1 cellular context compared by ENCODE assay signal in the genomic region with DNA sequence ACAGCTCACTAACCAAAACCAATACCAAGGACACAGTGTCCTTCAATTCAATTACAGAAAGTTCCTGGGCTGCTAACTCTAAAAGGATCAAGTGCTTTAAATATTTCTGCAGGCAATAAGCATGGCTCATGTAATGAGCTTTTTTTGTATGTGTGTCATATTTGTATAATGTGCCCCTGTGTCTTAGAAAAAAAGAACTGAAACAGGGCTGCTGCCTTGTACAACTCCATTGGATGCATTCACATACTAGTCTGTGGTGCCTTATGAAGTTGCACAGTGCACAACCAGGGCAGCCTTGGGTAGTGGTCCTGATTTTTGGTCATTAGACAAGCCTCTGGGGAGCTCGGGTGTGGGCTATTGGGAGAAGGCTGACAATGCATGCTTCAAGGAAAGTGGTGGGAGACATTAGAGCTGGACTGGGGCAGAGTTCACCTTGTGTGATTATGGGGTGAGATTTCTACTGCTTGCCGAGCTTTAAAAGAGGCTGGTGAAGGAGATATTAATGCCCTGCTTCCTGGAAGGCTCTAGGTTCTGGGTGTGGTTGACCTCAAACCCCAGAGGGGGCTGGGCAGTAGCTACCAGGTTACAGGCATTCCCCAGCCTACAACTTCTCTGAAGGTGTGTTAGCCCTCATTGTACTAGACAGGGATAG.
A peak's percentile ranks its signal among the peaks of the same experiment; 100 is the strongest.
TF ChIP-seq lines count a peak whose summit lies in the region.

No MANE protein-coding gene starts in this region.

TF ChIP-seq in GM12878, 131 proteins besides CTCF, POLR2A, EP300 and RAD21 (continued from another document and continues in another):
- TF ChIP-seq, protein P1, sequence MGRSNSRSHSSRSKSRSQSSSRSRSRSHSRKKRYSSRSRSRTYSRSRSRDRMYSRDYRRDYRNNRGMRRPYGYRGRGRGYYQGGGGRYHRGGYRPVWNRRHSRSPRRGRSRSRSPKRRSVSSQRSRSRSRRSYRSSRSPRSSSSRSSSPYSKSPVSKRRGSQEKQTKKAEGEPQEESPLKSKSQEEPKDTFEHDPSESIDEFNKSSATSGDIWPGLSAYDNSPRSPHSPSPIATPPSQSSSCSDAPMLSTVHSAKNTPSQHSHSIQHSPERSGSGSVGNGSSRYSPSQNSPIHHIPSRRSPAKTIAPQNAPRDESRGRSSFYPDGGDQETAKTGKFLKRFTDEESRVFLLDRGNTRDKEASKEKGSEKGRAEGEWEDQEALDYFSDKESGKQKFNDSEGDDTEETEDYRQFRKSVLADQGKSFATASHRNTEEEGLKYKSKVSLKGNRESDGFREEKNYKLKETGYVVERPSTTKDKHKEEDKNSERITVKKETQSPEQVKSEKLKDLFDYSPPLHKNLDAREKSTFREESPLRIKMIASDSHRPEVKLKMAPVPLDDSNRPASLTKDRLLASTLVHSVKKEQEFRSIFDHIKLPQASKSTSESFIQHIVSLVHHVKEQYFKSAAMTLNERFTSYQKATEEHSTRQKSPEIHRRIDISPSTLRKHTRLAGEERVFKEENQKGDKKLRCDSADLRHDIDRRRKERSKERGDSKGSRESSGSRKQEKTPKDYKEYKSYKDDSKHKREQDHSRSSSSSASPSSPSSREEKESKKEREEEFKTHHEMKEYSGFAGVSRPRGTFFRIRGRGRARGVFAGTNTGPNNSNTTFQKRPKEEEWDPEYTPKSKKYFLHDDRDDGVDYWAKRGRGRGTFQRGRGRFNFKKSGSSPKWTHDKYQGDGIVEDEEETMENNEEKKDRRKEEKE (IDR thresholded peaks at IDR 0.05): no peak
- peak; percentile 48; the same call in 1 of the 2 replicates for TF ChIP-seq SPI1 (IDR thresholded peaks at IDR 0.05; ENCODE audit: borderline replicate concordance, insufficient read depth, low read depth, low read length)
- TF ChIP-seq, protein P2, sequence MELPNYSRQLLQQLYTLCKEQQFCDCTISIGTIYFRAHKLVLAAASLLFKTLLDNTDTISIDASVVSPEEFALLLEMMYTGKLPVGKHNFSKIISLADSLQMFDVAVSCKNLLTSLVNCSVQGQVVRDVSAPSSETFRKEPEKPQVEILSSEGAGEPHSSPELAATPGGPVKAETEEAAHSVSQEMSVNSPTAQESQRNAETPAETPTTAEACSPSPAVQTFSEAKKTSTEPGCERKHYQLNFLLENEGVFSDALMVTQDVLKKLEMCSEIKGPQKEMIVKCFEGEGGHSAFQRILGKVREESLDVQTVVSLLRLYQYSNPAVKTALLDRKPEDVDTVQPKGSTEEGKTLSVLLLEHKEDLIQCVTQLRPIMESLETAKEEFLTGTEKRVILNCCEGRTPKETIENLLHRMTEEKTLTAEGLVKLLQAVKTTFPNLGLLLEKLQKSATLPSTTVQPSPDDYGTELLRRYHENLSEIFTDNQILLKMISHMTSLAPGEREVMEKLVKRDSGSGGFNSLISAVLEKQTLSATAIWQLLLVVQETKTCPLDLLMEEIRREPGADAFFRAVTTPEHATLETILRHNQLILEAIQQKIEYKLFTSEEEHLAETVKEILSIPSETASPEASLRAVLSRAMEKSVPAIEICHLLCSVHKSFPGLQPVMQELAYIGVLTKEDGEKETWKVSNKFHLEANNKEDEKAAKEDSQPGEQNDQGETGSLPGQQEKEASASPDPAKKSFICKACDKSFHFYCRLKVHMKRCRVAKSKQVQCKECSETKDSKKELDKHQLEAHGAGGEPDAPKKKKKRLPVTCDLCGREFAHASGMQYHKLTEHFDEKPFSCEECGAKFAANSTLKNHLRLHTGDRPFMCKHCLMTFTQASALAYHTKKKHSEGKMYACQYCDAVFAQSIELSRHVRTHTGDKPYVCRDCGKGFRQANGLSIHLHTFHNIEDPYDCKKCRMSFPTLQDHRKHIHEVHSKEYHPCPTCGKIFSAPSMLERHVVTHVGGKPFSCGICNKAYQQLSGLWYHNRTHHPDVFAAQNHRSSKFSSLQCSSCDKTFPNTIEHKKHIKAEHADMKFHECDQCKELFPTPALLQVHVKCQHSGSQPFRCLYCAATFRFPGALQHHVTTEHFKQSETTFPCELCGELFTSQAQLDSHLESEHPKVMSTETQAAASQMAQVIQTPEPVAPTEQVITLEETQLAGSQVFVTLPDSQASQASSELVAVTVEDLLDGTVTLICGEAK (IDR thresholded peaks at IDR 0.05; ENCODE audit: borderline replicate concordance): peak; percentile 42; the same call in 1 of the 2 replicates
- TF ChIP-seq MLLT1 (IDR thresholded peaks at IDR 0.05): peak; percentile 69; the same call in 1 of the 2 replicates
- no peak for TF ChIP-seq SKIL (IDR thresholded peaks at IDR 0.05; ENCODE audit: low read depth, poor library complexity, severe bottlenecking)
- TF ChIP-seq, protein P3, sequence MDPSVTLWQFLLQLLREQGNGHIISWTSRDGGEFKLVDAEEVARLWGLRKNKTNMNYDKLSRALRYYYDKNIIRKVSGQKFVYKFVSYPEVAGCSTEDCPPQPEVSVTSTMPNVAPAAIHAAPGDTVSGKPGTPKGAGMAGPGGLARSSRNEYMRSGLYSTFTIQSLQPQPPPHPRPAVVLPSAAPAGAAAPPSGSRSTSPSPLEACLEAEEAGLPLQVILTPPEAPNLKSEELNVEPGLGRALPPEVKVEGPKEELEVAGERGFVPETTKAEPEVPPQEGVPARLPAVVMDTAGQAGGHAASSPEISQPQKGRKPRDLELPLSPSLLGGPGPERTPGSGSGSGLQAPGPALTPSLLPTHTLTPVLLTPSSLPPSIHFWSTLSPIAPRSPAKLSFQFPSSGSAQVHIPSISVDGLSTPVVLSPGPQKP (IDR thresholded peaks at IDR 0.05; ENCODE audit: low read depth, low read length): no peak
- TF ChIP-seq TCF12 (IDR thresholded peaks at IDR 0.05; ENCODE audit: low read depth, low read length): no peak
- no peak for TF ChIP-seq NR2C2 (IDR thresholded peaks at IDR 0.05; ENCODE audit: borderline replicate concordance, control insufficient read depth, insufficient read length, low read depth)
- TF ChIP-seq SREBF2 (IDR thresholded peaks at IDR 0.05; ENCODE audit: low read length): no peak
- no peak for TF ChIP-seq SIX5 (IDR thresholded peaks at IDR 0.05; ENCODE audit: low read depth, low read length, severe bottlenecking)
- TF ChIP-seq GATAD2B (conservative IDR thresholded peaks at IDR 0.05; ENCODE audit: low read depth): no peak
- 0 out of 2 replicates have a peak, but pooled peaks have one; percentile 46 for TF ChIP-seq DPF2 (IDR thresholded peaks at IDR 0.05)
- no peak for TF ChIP-seq POLR2AphosphoS5 (IDR thresholded peaks at IDR 0.05; ENCODE audit: low read length)
- TF ChIP-seq STAT1 (conservative IDR thresholded peaks at IDR 0.05): no peak
- TF ChIP-seq ESRRA (IDR thresholded peaks at IDR 0.05; ENCODE audit: low read length): no peak
- TF ChIP-seq, protein P4, sequence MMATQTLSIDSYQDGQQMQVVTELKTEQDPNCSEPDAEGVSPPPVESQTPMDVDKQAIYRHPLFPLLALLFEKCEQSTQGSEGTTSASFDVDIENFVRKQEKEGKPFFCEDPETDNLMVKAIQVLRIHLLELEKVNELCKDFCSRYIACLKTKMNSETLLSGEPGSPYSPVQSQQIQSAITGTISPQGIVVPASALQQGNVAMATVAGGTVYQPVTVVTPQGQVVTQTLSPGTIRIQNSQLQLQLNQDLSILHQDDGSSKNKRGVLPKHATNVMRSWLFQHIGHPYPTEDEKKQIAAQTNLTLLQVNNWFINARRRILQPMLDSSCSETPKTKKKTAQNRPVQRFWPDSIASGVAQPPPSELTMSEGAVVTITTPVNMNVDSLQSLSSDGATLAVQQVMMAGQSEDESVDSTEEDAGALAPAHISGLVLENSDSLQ (IDR thresholded peaks at IDR 0.05): no peak
- 0 out of 2 replicates have a peak, but pooled peaks have one; percentile 32 for TF ChIP-seq IKZF1 (conservative IDR thresholded peaks at IDR 0.05)
- TF ChIP-seq, protein P5, sequence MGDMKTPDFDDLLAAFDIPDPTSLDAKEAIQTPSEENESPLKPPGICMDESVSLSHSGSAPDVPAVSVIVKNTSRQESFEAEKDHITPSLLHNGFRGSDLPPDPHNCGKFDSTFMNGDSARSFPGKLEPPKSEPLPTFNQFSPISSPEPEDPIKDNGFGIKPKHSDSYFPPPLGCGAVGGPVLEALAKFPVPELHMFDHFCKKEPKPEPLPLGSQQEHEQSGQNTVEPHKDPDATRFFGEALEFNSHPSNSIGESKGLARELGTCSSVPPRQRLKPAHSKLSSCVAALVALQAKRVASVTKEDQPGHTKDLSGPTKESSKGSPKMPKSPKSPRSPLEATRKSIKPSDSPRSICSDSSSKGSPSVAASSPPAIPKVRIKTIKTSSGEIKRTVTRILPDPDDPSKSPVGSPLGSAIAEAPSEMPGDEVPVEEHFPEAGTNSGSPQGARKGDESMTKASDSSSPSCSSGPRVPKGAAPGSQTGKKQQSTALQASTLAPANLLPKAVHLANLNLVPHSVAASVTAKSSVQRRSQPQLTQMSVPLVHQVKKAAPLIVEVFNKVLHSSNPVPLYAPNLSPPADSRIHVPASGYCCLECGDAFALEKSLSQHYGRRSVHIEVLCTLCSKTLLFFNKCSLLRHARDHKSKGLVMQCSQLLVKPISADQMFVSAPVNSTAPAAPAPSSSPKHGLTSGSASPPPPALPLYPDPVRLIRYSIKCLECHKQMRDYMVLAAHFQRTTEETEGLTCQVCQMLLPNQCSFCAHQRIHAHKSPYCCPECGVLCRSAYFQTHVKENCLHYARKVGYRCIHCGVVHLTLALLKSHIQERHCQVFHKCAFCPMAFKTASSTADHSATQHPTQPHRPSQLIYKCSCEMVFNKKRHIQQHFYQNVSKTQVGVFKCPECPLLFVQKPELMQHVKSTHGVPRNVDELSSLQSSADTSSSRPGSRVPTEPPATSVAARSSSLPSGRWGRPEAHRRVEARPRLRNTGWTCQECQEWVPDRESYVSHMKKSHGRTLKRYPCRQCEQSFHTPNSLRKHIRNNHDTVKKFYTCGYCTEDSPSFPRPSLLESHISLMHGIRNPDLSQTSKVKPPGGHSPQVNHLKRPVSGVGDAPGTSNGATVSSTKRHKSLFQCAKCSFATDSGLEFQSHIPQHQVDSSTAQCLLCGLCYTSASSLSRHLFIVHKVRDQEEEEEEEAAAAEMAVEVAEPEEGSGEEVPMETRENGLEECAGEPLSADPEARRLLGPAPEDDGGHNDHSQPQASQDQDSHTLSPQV (IDR thresholded peaks at IDR 0.05): no peak
- TF ChIP-seq NFYA (IDR thresholded peaks at IDR 0.05; ENCODE audit: borderline replicate concordance, low read depth, low read length): no peak
- TF ChIP-seq SMARCA5 (IDR thresholded peaks at IDR 0.05): no peak
- TF ChIP-seq NFIC (IDR thresholded peaks at IDR 0.05; ENCODE audit: low read depth, low read length): no peak
- TF ChIP-seq BACH1 (IDR thresholded peaks at IDR 0.05; ENCODE audit: borderline replicate concordance): no peak
- TF ChIP-seq, protein P6, sequence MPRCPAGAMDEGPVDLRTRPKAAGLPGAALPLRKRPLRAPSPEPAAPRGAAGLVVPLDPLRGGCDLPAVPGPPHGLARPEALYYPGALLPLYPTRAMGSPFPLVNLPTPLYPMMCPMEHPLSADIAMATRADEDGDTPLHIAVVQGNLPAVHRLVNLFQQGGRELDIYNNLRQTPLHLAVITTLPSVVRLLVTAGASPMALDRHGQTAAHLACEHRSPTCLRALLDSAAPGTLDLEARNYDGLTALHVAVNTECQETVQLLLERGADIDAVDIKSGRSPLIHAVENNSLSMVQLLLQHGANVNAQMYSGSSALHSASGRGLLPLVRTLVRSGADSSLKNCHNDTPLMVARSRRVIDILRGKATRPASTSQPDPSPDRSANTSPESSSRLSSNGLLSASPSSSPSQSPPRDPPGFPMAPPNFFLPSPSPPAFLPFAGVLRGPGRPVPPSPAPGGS (IDR thresholded peaks at IDR 0.05; ENCODE audit: borderline replicate concordance, insufficient read depth, low read depth, low read length, poor library complexity, severe bottlenecking): no peak
- peak; percentile 69; the same call in 1 of the 2 replicates for TF ChIP-seq CBFB (IDR thresholded peaks at IDR 0.05; ENCODE audit: low read depth)
- TF ChIP-seq, protein P7, sequence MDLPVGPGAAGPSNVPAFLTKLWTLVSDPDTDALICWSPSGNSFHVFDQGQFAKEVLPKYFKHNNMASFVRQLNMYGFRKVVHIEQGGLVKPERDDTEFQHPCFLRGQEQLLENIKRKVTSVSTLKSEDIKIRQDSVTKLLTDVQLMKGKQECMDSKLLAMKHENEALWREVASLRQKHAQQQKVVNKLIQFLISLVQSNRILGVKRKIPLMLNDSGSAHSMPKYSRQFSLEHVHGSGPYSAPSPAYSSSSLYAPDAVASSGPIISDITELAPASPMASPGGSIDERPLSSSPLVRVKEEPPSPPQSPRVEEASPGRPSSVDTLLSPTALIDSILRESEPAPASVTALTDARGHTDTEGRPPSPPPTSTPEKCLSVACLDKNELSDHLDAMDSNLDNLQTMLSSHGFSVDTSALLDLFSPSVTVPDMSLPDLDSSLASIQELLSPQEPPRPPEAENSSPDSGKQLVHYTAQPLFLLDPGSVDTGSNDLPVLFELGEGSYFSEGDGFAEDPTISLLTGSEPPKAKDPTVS (IDR thresholded peaks at IDR 0.05; ENCODE audit: low read depth, low read length): no peak
- TF ChIP-seq, protein P8, sequence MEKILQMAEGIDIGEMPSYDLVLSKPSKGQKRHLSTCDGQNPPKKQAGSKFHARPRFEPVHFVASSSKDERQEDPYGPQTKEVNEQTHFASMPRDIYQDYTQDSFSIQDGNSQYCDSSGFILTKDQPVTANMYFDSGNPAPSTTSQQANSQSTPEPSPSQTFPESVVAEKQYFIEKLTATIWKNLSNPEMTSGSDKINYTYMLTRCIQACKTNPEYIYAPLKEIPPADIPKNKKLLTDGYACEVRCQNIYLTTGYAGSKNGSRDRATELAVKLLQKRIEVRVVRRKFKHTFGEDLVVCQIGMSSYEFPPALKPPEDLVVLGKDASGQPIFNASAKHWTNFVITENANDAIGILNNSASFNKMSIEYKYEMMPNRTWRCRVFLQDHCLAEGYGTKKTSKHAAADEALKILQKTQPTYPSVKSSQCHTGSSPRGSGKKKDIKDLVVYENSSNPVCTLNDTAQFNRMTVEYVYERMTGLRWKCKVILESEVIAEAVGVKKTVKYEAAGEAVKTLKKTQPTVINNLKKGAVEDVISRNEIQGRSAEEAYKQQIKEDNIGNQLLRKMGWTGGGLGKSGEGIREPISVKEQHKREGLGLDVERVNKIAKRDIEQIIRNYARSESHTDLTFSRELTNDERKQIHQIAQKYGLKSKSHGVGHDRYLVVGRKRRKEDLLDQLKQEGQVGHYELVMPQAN (conservative IDR thresholded peaks at IDR 0.05): no peak
